Comparison of ENCODE assay signal across 1 cellular context in the genomic region with DNA sequence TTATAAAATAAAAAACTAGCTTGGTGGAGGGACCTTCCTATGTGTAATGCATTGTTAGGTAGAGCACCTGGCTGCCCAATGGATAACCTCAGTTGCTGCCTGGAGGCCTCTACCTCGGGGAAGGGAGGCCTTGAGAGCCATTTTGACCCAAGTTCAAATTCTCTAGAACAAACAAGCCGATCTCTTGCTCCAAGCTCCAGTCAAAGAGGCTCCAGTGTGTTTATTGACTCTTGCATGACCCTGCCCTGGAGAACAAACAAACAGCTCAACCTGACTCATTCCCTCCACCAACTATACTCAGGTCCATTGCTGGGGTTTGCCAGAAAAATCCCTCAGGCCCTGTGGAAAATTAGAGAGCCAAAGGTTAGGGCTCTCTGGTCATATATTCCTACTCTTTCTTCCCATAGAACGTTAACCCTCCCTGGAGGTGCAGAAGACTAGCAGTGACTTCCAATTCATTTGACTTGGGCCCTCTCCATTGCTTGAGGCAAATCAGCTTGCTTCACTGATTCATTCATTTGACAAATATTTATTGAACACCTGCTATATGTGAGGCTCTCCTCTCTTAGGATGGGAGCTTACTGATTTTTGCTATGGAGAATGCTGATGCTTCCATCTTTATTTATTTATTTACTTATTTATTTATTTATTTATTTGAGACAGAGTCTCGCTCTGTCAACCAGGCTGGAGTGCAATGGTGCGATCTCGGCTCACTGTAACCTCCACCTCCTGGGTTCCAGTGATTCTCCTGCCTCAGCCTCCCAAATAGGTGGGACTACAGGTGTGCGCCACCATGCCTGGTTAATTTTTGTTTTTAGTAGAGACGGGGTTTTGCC.
TF ChIP-seq lines count a peak whose summit lies in the region.

No MANE protein-coding gene starts in this region.

TF ChIP-seq in HepG2, 621 proteins besides CTCF, POLR2A, EP300 and RAD21 (continued from another document and continues in another):
- TF ChIP-seq KIAA2018 (CRISPR knock-in tag; IDR thresholded peaks at IDR 0.05; ENCODE audit: borderline replicate concordance), result no peak
- TF ChIP-seq MED8 (CRISPR knock-in tag; IDR thresholded peaks at IDR 0.05; ENCODE audit: insufficient replicate concordance), result no peak
- TF ChIP-seq E2F1 (CRISPR knock-in tag; IDR thresholded peaks at IDR 0.05), result no peak
- no peak for TF ChIP-seq ZSCAN22 (CRISPR knock-in tag; IDR thresholded peaks at IDR 0.05)
- TF ChIP-seq ZNF557 (CRISPR knock-in tag; IDR thresholded peaks at IDR 0.05), result no peak
- TF ChIP-seq MEF2D (CRISPR knock-in tag; IDR thresholded peaks at IDR 0.05), result peak; percentile 81
- TF ChIP-seq CEBPZ (IDR thresholded peaks at IDR 0.05; ENCODE audit: low read length), result no peak
- no peak; the same call in 1 of the 2 replicates for TF ChIP-seq DDIT3 (CRISPR knock-in tag; IDR thresholded peaks at IDR 0.05)
- TF ChIP-seq SIX1 (CRISPR knock-in tag; IDR thresholded peaks at IDR 0.05; ENCODE audit: borderline replicate concordance), result peak; percentile 51; the same call in 1 of the 2 replicates
- TF ChIP-seq RBM39 (IDR thresholded peaks at IDR 0.05; ENCODE audit: low read depth, low read length, poor library complexity, severe bottlenecking), result no peak
- no peak for TF ChIP-seq RARG (CRISPR knock-in tag; IDR thresholded peaks at IDR 0.05; ENCODE audit: low read depth)
- TF ChIP-seq, protein P1, sequence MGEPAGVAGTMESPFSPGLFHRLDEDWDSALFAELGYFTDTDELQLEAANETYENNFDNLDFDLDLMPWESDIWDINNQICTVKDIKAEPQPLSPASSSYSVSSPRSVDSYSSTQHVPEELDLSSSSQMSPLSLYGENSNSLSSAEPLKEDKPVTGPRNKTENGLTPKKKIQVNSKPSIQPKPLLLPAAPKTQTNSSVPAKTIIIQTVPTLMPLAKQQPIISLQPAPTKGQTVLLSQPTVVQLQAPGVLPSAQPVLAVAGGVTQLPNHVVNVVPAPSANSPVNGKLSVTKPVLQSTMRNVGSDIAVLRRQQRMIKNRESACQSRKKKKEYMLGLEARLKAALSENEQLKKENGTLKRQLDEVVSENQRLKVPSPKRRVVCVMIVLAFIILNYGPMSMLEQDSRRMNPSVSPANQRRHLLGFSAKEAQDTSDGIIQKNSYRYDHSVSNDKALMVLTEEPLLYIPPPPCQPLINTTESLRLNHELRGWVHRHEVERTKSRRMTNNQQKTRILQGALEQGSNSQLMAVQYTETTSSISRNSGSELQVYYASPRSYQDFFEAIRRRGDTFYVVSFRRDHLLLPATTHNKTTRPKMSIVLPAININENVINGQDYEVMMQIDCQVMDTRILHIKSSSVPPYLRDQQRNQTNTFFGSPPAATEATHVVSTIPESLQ (CRISPR knock-in tag; conservative IDR thresholded peaks at IDR 0.05), result no peak
- no peak for TF ChIP-seq NONO (IDR thresholded peaks at IDR 0.05)
- 0 out of 2 replicates have a peak, but pooled peaks have one; percentile 33 for TF ChIP-seq NONO (CRISPR knock-in tag; conservative IDR thresholded peaks at IDR 0.05)
- TF ChIP-seq ZNF574 (CRISPR knock-in tag; IDR thresholded peaks at IDR 0.05), result peak; percentile 63
- TF ChIP-seq, protein P2, sequence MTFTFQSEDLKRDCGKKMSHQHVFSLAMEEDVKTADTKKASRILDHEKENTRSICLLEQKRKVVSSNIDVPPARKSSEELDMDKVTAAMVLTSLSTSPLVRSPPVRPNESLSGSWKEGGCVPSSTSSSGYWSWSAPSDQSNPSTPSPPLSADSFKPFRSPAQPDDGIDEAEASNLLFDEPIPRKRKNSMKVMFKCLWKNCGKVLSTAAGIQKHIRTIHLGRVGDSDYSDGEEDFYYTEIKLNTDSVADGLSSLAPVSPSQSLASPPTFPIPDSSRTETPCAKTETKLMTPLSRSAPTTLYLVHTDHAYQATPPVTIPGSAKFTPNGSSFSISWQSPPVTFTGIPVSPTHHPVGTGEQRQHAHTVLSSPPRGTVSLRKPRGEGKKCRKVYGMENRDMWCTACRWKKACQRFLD (CRISPR knock-in tag; IDR thresholded peaks at IDR 0.05; ENCODE audit: borderline replicate concordance), result no peak
- TF ChIP-seq PCBP2 (optimal IDR thresholded peaks at IDR 0.05; ENCODE audit: low read depth, low read length, poor library complexity, severe bottlenecking), result no peak
- TF ChIP-seq ZNF3 (CRISPR knock-in tag; IDR thresholded peaks at IDR 0.05), result no peak
- TF ChIP-seq EZH2 (conservative IDR thresholded peaks at IDR 0.05; ENCODE audit: low read depth, low read length), result no peak
- no peak for TF ChIP-seq RBFOX2 (IDR thresholded peaks at IDR 0.05; ENCODE audit: low read depth, low read length)
- TF ChIP-seq MBNL3 (CRISPR knock-in tag; conservative IDR thresholded peaks at IDR 0.05), result no peak
- no peak for TF ChIP-seq AKAP8 (CRISPR knock-in tag; IDR thresholded peaks at IDR 0.05)
- TF ChIP-seq ZBTB44 (CRISPR knock-in tag; IDR thresholded peaks at IDR 0.05), result no peak
- TF ChIP-seq FOXK2 (IDR thresholded peaks at IDR 0.05), result 0 out of 2 replicates have a peak, but pooled peaks have one; percentile 25
- peak; percentile 96 for TF ChIP-seq FOXA3 (CRISPR knock-in tag; IDR thresholded peaks at IDR 0.05)
- no peak for TF ChIP-seq ZNF414 (CRISPR knock-in tag; IDR thresholded peaks at IDR 0.05)
- TF ChIP-seq KLF16 (CRISPR knock-in tag; IDR thresholded peaks at IDR 0.05), result peak in 1 of 2 experiments; percentile 81; a peak in 2 of 4 replicates
- TF ChIP-seq ZNF879 (CRISPR knock-in tag; IDR thresholded peaks at IDR 0.05), result no peak
